Comparison of ENCODE assay signal across 1 cellular context in genomic region chr1:207923121-207923520, GRCh38.
TF ChIP-seq lines count a peak whose summit lies in the region.

No MANE protein-coding gene starts in this region.

TF ChIP-seq in endothelial cell of umbilical vein, 7 proteins besides CTCF, POLR2A, EP300 and RAD21:
- TF ChIP-seq POLR2AphosphoS5 (IDR thresholded peaks at IDR 0.05; ENCODE audit: insufficient read depth, low read depth, low read length) (no peak), MYC (IDR thresholded peaks at IDR 0.05; ENCODE audit: low read depth, low read length) (no peak)
